ENCODE assay signal across 15 cellular contexts in the genomic region with DNA sequence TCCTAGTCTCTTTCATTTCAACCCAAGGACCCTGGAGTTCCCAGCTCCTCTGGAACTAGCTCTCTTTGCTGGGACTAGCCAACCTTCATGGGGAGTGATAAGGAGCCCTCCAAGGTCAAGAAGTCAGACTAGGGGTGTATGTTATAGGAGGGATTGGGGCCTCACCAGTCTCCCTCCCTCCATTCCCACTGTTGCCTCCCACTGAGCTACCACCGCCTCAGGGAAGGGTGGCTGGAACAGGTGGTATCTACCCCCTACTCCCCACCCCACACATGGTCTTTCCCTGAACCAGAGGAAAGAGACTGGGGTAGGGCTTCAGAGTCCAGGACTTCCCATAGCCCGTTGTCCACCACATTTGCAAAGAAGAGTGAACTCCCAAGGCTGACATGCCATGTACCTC. TPM values are rescaled to one million over a fixed set of nuclear protein-coding genes. Genes with fewer than 3 reads are reported as not detected.
A peak's percentile ranks its signal among the peaks of the same experiment; 100 is the strongest.
DNase-seq lines count a peak whose midpoint lies in the region; ATAC-seq and TF ChIP-seq lines count a peak whose summit lies in the region.
"Had no signal": no experiment of that assay in that cellular context is flagged by ENCODE, and none has a peak within 500 bp of the region (broad histone marks: within the 10 kb centered on the region; RNA-seq: fewer than 3 reads in every experiment).

No MANE protein-coding gene starts in this region.

- H3K4me2 ChIP-seq in trophoblast cell (ENCODE audit: low read length): no peak overlapping the region
- H3K4me2 ChIP-seq: SK-N-SH had no signal

- H3K9me3 ChIP-seq in cardiac muscle cell (ENCODE audit: low read depth) (no peaks in the 10 kb centered on the region), heart right ventricle (no peaks in the 10 kb centered on the region), iPS-20b (ENCODE audit: insufficient read depth, low read depth, low read length) (no peaks in the 10 kb centered on the region), trophoblast cell (ENCODE audit: insufficient read depth, low read depth, low read length) (no peaks in the 10 kb centered on the region)
- H3K9me3 ChIP-seq: BLaER1, SK-N-SH had no signal

- H3K79me2 ChIP-seq in trophoblast cell (ENCODE audit: control insufficient read depth, insufficient read depth, low read length, poor library complexity): peaks cover 22% of the 10 kb centered on the region

- no peak overlapping the region for H3K4me3 Mint-ChIP-seq in activated T-cell treated with anti-CD3 and anti-CD28 coated beads, Interleukin-2, amount 50 U/mL, for 4 hours
- H3K4me3 Mint-ChIP-seq in WTC11: no peak overlapping the region
- H3K4me3 Mint-ChIP-seq: activated CD4-positive, alpha-beta T cell treated with anti-CD3 and anti-CD28 coated beads for 36 hours had no signal

- no peaks in the 10 kb centered on the region for H3K27me3 ChIP-seq in cardiac muscle cell
- peaks cover 0 to 32% (median 9%) of the 10 kb centered on the region in 7 donors for H3K27me3 ChIP-seq in heart right ventricle
- peaks cover 6% of the 10 kb centered on the region; the same call in 1 of the 2 replicates for H3K27me3 ChIP-seq in iPS-20b (ENCODE audit: insufficient read depth, low read length)
- no peaks in the 10 kb centered on the region for H3K27me3 ChIP-seq in trophoblast cell (ENCODE audit: insufficient read depth, low read length)

- H3K14ac ChIP-seq in trophoblast cell (ENCODE audit: low read length): no peak overlapping the region

- H3K27me3 Mint-ChIP-seq in activated T-cell treated with anti-CD3 and anti-CD28 coated beads, Interleukin-2, amount 50 U/mL, for 4 hours (ENCODE audit: low read depth): peaks cover 18% of the 10 kb centered on the region
- no peaks in the 10 kb centered on the region for H3K27me3 Mint-ChIP-seq in WTC11 (ENCODE audit: low read depth)

- H3K27ac Mint-ChIP-seq in WTC11: no peak overlapping the region
- H3K27ac Mint-ChIP-seq: activated CD4-positive, alpha-beta T cell treated with anti-CD3 and anti-CD28 coated beads for 36 hours had no signal

- no peaks in the 10 kb centered on the region for H3K36me3 Mint-ChIP-seq in activated T-cell treated with anti-CD3 and anti-CD28 coated beads, Interleukin-2, amount 50 U/mL, for 4 hours (ENCODE audit: insufficient read depth)
- H3K36me3 Mint-ChIP-seq in WTC11: peaks cover 26% of the 10 kb centered on the region

- no peak overlapping the region for H2BK5ac ChIP-seq in trophoblast cell (ENCODE audit: low read depth, low read length, poor library complexity)

- WGBS in heart right ventricle, 2 donors: 81 to 82% methylated on average over 2 of the region's 2 CpGs
- no CpG with 5 or more reads among the region's 2 CpGs for WGBS in trophoblast cell (ENCODE audit: extremely low coverage, insufficient coverage, insufficient read length)

- TF ChIP-seq CTCF in cardiac muscle cell (IDR thresholded peaks at IDR 0.05; ENCODE audit: low read depth, low read length): no peak
- no peak for TF ChIP-seq CTCF in heart right ventricle (IDR thresholded peaks at IDR 0.05)
- no peak for TF ChIP-seq CTCF in WTC11 (IDR thresholded peaks at IDR 0.05)

- POLR2A ChIA-PET in WTC11 (lab: Charles Lee): no interaction called here

- intact Hi-C loops in heart right ventricle (cut with DNase I): no loop called here

- ATAC-seq in heart right ventricle: no peak
- ATAC-seq in activated T-cell treated with anti-CD3 and anti-CD28 coated beads, Interleukin-2, amount 50 U/mL, for 4 hours: no peak
- ATAC-seq in WTC11: no peak
- ATAC-seq: activated CD4-positive, alpha-beta T cell treated with anti-CD3 and anti-CD28 coated beads for 36 hours had no signal

- peaks cover 27% of the 10 kb centered on the region for H3K4me1 ChIP-seq in cardiac muscle cell (ENCODE audit: low read depth)
- peaks cover 0 to 33% (median 18%) of the 10 kb centered on the region in 9 donors for H3K4me1 ChIP-seq in heart right ventricle
- peaks cover 21% of the 10 kb centered on the region for H3K4me1 ChIP-seq in iPS-20b (ENCODE audit: insufficient read depth, low read length)
- peaks cover 20% of the 10 kb centered on the region in 2 experiments for H3K4me1 ChIP-seq in trophoblast cell (ENCODE audit: control insufficient read depth in 1 of 2, insufficient read depth in 2 of 2, low read length in 2 of 2)

- H4K8ac ChIP-seq in trophoblast cell (ENCODE audit: low read depth, low read length): no peak overlapping the region

- peaks cover 14% of the 10 kb centered on the region for H3K4me1 Mint-ChIP-seq in activated T-cell treated with anti-CD3 and anti-CD28 coated beads, Interleukin-2, amount 50 U/mL, for 4 hours (ENCODE audit: low read depth)
- H3K4me1 Mint-ChIP-seq in WTC11: peaks cover 23% of the 10 kb centered on the region

- H3K36me3 ChIP-seq in cardiac muscle cell (no peaks in the 10 kb centered on the region), heart right ventricle (no peaks in the 10 kb centered on the region), iPS-20b (ENCODE audit: insufficient read depth, low read depth, low read length) (peaks cover 39% of the 10 kb centered on the region), trophoblast cell (ENCODE audit: control insufficient read depth in 1 of 2, insufficient read depth in 2 of 2, low read length in 2 of 2) (peaks cover 11 to 15% of the 10 kb centered on the region in 2 experiments)
- H3K36me3 ChIP-seq: BLaER1 had no signal

- H3K79me1 ChIP-seq in trophoblast cell (ENCODE audit: low read length): peaks cover 17% of the 10 kb centered on the region

- no peak overlapping the region for H2AFZ ChIP-seq in trophoblast cell (ENCODE audit: insufficient read depth, low read length, poor library complexity)

- H3K4me3 ChIP-seq in cardiac muscle cell (no peak overlapping the region), heart right ventricle (no peak overlapping the region), iPS-20b (ENCODE audit: low read length) (no peak overlapping the region), trophoblast cell (ENCODE audit: low read depth, low read length) (no peak overlapping the region)
- H3K4me3 ChIP-seq: BLaER1 had no signal

- no peak overlapping the region for H2BK12ac ChIP-seq in trophoblast cell (ENCODE audit: low read length)

- H3K9ac ChIP-seq in iPS-20b (ENCODE audit: low read depth, low read length) (peak overlapping the region; percentile 85; the same call in 1 of the 2 replicates), trophoblast cell (ENCODE audit: low read length) (no peak overlapping the region)
- H3K9ac ChIP-seq: BLaER1, SK-N-SH had no signal

- H3K9me3 Mint-ChIP-seq in activated T-cell treated with anti-CD3 and anti-CD28 coated beads, Interleukin-2, amount 50 U/mL, for 4 hours: no peaks in the 10 kb centered on the region
- no peaks in the 10 kb centered on the region for H3K9me3 Mint-ChIP-seq in WTC11

- no peak overlapping the region for H2AK5ac ChIP-seq in trophoblast cell (ENCODE audit: low read length)

- DNase-seq in cardiac muscle cell (ENCODE audit: low read depth in 1 of 2, low spot score in 1 of 2) (no peak), heart right ventricle (no peak), trophoblast cell (no peak), WTC11 (ENCODE audit: low spot score) (no peak), SKM-1 (lab: John Stamatoyannopoulos, UW; ENCODE audit: unreplicated experiment) (no peak)
- no peak for DNase-seq in activated T-cell treated with anti-CD3 and anti-CD28 coated beads, Interleukin-2, amount 50 U/mL, for 4 hours
- DNase-seq in activated effector memory CD4-positive, alpha-beta T cell treated with Interleukin-2 at 50 U/mL for 16 hours: no peak
- DNase-seq: activated CD4-positive, alpha-beta T cell treated with anti-CD3 and anti-CD28 coated beads for 36 hours; DMS153; NCI-H1436; NCI-H82; SK-N-SH; stimulated activated CD4-positive, alpha-beta T cell treated with anti-CD3 and anti-CD28 coated beads, Interleukin-2, amount 100 ng/mL, for 24 hours had no signal

- peak overlapping the region; percentile 42 for H3K4ac ChIP-seq in trophoblast cell (ENCODE audit: low read depth, low read length)

- no peak overlapping the region for H4K12ac ChIP-seq in trophoblast cell (ENCODE audit: low read depth, low read length)

- CTCF ChIA-PET in WTC11 (lab: Charles Lee): interaction anchor here (1.4 kb wide), 1 partner anchor 36 kb away, joined by 4 read pairs; no protein-coding TSS in a partner anchor

- H4K91ac ChIP-seq in trophoblast cell (ENCODE audit: low read depth, low read length): no peak overlapping the region

- no peak overlapping the region for H2BK120ac ChIP-seq in trophoblast cell (ENCODE audit: insufficient read depth, low read length, poor library complexity)

- H3K27ac ChIP-seq in cardiac muscle cell (peak overlapping the region; percentile 20), heart right ventricle (no peak overlapping the region), iPS-20b (ENCODE audit: low read length) (peak overlapping the region; percentile 29), trophoblast cell (ENCODE audit: low read depth, low read length) (no peak overlapping the region)
- H3K27ac ChIP-seq: BLaER1 had no signal

- no peak overlapping the region for H3K18ac ChIP-seq in trophoblast cell (ENCODE audit: low read length)

- no peak overlapping the region for H3K23ac ChIP-seq in trophoblast cell (ENCODE audit: low read length)

RNA-seq across cellular contexts. Expression of a gene that starts 2.4 kb away (rescaled TPM):
- 22.0 and 26.6 TPM in 2 replicates for total RNA-seq in cardiac muscle cell
- 10.5 and 21.0 TPM in 2 replicates for polyA plus RNA-seq in cardiac muscle cell
- 1 to 10 TPM in 9 of 10 donors, under 1 TPM in 1; 0.80 to 6.1 (median 2.9) TPM for total RNA-seq in heart right ventricle
- 1 to 10 TPM; 2.1 to 7.8 TPM for polyA plus RNA-seq in heart right ventricle
- 89.0 and 92.2 TPM in 2 replicates for polyA plus RNA-seq in trophoblast cell (2013)
- 1 to 10 TPM in 1 of 3 donors, under 1 TPM in 2; 0.48 to 1.6 (median 0.63) TPM for total RNA-seq in activated T-cell treated with anti-CD3 and anti-CD28 coated beads, Interleukin-2, amount 50 U/mL, for 4 hours
- total RNA-seq in WTC11 (2021): 49.2 to 64.3 TPM (median 52.4 TPM) in 3 replicates

RNA-seq across cellular contexts. Expression of a gene that starts 22.0 kb away (rescaled TPM):
- total RNA-seq in cardiac muscle cell (166 and 235 TPM in 2 replicates), heart right ventricle (10 to 100 TPM; 64.3 to 91.9 (median 71.5) TPM), WTC11 (2021) (198 to 249 TPM (median 199 TPM) in 3 replicates)
- polyA plus RNA-seq in cardiac muscle cell (132 and 189 TPM in 2 replicates), heart right ventricle (100 to 1,000 TPM in 1 of 2 donors, 10 to 100 TPM in 1; 79.4 to 148 TPM)
- 131 and 133 TPM in 2 replicates for polyA plus RNA-seq in trophoblast cell (2013)
- total RNA-seq in activated T-cell treated with anti-CD3 and anti-CD28 coated beads, Interleukin-2, amount 50 U/mL, for 4 hours: 100 to 1,000 TPM; 538 to 590 (median 573) TPM

RNA-seq across cellular contexts. Expression of a gene that starts 34.1 kb away (rescaled TPM):
- total RNA-seq in cardiac muscle cell (1,416 and 2,307 TPM in 2 replicates), heart right ventricle (1,000 to 10,000 TPM; 1,835 to 2,619 (median 2,004) TPM), WTC11 (2021) (4,004 to 4,366 TPM (median 4,314 TPM) in 3 replicates)
- polyA plus RNA-seq in cardiac muscle cell (2,144 and 2,427 TPM in 2 replicates), heart right ventricle (1,000 to 10,000 TPM in 1 of 2 donors, 100 to 1,000 TPM in 1; 475 to 5,263 TPM)
- polyA plus RNA-seq in trophoblast cell (2013): 9,463 and 9,643 TPM in 2 replicates
- total RNA-seq in activated T-cell treated with anti-CD3 and anti-CD28 coated beads, Interleukin-2, amount 50 U/mL, for 4 hours: 1,000 to 10,000 TPM; 3,827 to 4,080 (median 3,837) TPM

RNA-seq across cellular contexts. Expression of a gene that starts 35.7 kb away (rescaled TPM):
- 5.4 and 7.5 TPM in 2 replicates for total RNA-seq in cardiac muscle cell
- polyA plus RNA-seq in cardiac muscle cell: 7.2 and 10.6 TPM in 2 replicates
- total RNA-seq in heart right ventricle: 1 to 10 TPM; 3.6 to 5.8 (median 4.9) TPM
- polyA plus RNA-seq in heart right ventricle: 1 to 10 TPM; 2.1 to 3.4 TPM
- 2.0 TPM in 2 replicates for polyA plus RNA-seq in trophoblast cell (2013)
- 1 to 10 TPM; 7.4 to 8.3 (median 8.2) TPM for total RNA-seq in activated T-cell treated with anti-CD3 and anti-CD28 coated beads, Interleukin-2, amount 50 U/mL, for 4 hours
- total RNA-seq in WTC11 (2021): 11.3 to 13.6 TPM (median 13.1 TPM) in 3 replicates

RNA-seq across cellular contexts. Expression of a gene that starts 40.7 kb away (rescaled TPM):
- 535 and 1,293 TPM in 2 replicates for total RNA-seq in cardiac muscle cell
- 204 and 252 TPM in 2 replicates for polyA plus RNA-seq in cardiac muscle cell
- total RNA-seq in heart right ventricle: 10 to 100 TPM in 9 of 10 donors, 1 to 10 TPM in 1; 6.9 to 39.6 (median 19.3) TPM
- 1,000 to 10,000 TPM; 1,156 to 1,370 TPM for polyA plus RNA-seq in heart right ventricle
- polyA plus RNA-seq in trophoblast cell (2013): 894 and 933 TPM in 2 replicates
- 100 to 1,000 TPM in 2 of 3 donors, 10 to 100 TPM in 1; 73.1 to 118 (median 110) TPM for total RNA-seq in activated T-cell treated with anti-CD3 and anti-CD28 coated beads, Interleukin-2, amount 50 U/mL, for 4 hours
- total RNA-seq in WTC11 (2021): 66.4 to 77.2 TPM (median 73.4 TPM) in 3 replicates

Comparison
In these comparisons a context has a peak if more than half of its experiments do, and no peak if none do; other contexts are left out.
1. H3K27ac ChIP-seq: peak in cardiac muscle cell (single experiment) and iPS-20b (single experiment); none in heart right ventricle (0 of 10) and trophoblast cell (single experiment).